8 cellular contexts compared by ENCODE assay signal in the genomic region with DNA sequence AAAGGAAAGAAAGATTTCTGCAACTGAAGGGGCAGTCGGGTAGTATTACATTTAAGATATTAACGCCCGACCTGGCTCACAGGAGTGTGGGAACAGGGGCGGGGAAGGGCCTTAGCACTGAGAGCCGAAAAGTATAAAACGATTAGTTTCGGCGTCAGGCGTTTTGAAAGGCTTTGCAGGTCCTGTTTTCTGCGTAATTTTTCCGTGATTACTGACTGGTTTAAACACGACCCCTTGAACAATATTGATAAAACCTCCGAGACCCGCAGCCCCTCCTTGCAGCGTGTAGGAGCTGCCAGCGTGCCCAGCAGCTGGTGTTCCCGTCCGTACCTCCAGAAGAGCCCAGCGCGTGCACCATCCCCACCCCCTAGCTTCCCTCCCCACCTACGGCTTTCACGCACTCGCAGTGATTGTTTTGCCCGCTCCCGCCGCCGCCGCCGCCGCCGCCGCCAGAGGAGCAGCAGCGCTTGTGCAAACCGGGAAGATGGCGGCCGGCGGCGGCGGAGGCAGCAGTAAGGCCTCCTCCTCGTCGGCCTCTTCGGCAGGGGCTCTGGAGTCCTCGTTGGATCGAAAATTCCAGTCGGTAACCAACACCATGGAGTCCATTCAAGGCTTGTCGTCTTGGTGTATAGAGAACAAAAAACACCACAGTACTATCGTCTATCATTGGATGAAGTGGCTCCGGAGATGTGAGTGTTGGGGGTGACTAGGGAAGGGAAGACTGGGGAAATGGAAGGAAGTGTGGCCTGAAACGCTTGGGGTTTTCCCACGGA. TPM values are rescaled to one million over a fixed set of nuclear protein-coding genes. Genes with fewer than 3 reads are reported as not detected.
A peak's percentile ranks its signal among the peaks of the same experiment; 100 is the strongest.
DNase-seq lines count a peak whose midpoint lies in the region; ATAC-seq and TF ChIP-seq lines count a peak whose summit lies in the region.

No MANE protein-coding gene starts in this region.

- H3K27ac Mint-ChIP-seq in stimulated activated naive CD8-positive, alpha-beta T cell treated with anti-CD3 and anti-CD28 coated beads, Interleukin-15, Interleukin-2, amounts not matched to agents 100 ng/mL and 50 ng/mL, for 24 hours, result peak overlapping the region; percentile 100

- H3K27me3 Mint-ChIP-seq in stimulated activated naive CD8-positive, alpha-beta T cell treated with anti-CD3 and anti-CD28 coated beads, Interleukin-15, Interleukin-2, amounts not matched to agents 100 ng/mL and 50 ng/mL, for 24 hours, result no peaks in the 10 kb centered on the region

- H4K20me1 ChIP-seq in BLaER1 treated with 17β-estradiol and CSF1 and Interleukin-3, amounts not matched to agents 10 nM and 100 nM, result peaks cover 0 to 38% (median 7%) of the 10 kb centered on the region in 11 experiments; a peak in 12 of 22 replicates
- H4K20me1 ChIP-seq in Loucy (ENCODE audit: insufficient read depth, low read length, poor library complexity, severe bottlenecking) (peaks cover 28% of the 10 kb centered on the region), neural cell (ENCODE audit: insufficient read depth) (no peaks in the 10 kb centered on the region)

- POLR2A ChIA-PET in RWPE1 (lab: Yijun Ruan, JAX; ENCODE audit: low non-redundant PET), result interaction anchor here (0.6 kb wide), 1 partner anchor 214 kb away, joined by 5 read pairs; no protein-coding TSS in a partner anchor

- H3K27me3 ChIP-seq in BLaER1 treated with 17β-estradiol and CSF1 and Interleukin-3, amounts not matched to agents 10 nM and 100 nM, result no peaks in the 10 kb centered on the region
- H3K27me3 ChIP-seq in Loucy (ENCODE audit: insufficient read depth, low read length, poor library complexity, severe bottlenecking) (no peaks in the 10 kb centered on the region), neural cell (ENCODE audit: insufficient read depth, low read depth, low read length) (no peaks in the 10 kb centered on the region)

- H3K4me2 ChIP-seq in BLaER1 treated with 17β-estradiol and CSF1 and Interleukin-3, amounts not matched to agents 10 nM and 100 nM, result peak overlapping the region; percentile 85 to 98 (median 90)
- H3K4me2 ChIP-seq in Loucy (ENCODE audit: low read depth, low read length, poor library complexity, severe bottlenecking), result peak overlapping the region; percentile 81
- peak overlapping the region; percentile 90 for H3K4me2 ChIP-seq in neural cell (ENCODE audit: low read length)

- TF ChIP-seq CTCF in Loucy (conservative IDR thresholded peaks at IDR 0.05; ENCODE audit: low read length) (no peak), RWPE1 (conservative IDR thresholded peaks at IDR 0.05; ENCODE audit: low read depth) (no peak), neural cell (IDR thresholded peaks at IDR 0.05; ENCODE audit: poor library complexity, severe bottlenecking) (no peak)

- peaks cover 14 to 36% (median 24%) of the 10 kb centered on the region in 10 experiments; a peak in 19 of 20 replicates for H3K4me1 ChIP-seq in BLaER1 treated with 17β-estradiol and CSF1 and Interleukin-3, amounts not matched to agents 10 nM and 100 nM
- peaks cover 20% of the 10 kb centered on the region for H3K4me1 ChIP-seq in Loucy (ENCODE audit: insufficient read depth, low read length, poor library complexity, severe bottlenecking)

- H3K9me3 Mint-ChIP-seq in stimulated activated naive CD8-positive, alpha-beta T cell treated with anti-CD3 and anti-CD28 coated beads, Interleukin-15, Interleukin-2, amounts not matched to agents 100 ng/mL and 50 ng/mL, for 24 hours, result no peaks in the 10 kb centered on the region

- CTCF ChIA-PET in RWPE1 (lab: Yijun Ruan, JAX), result interaction anchor here (0.5 to 0.7 kb wide), 3 partner anchors 68 to 1819 kb away, joined by 3 to 9 read pairs (median 4); no protein-coding TSS in a partner anchor

- peak; percentile 24 for ATAC-seq in GM21515 (IDR thresholded peaks at IDR 0.05; ENCODE audit: unreplicated experiment)

- TF ChIP-seq RAD21 in neural cell (conservative IDR thresholded peaks at IDR 0.05), result no peak

- H3K79me2 ChIP-seq in Loucy (ENCODE audit: insufficient read depth, low read length) (peaks cover 52% of the 10 kb centered on the region), neural cell (replicated peaks; ENCODE audit: insufficient read depth, low read length) (peaks cover 46% of the 10 kb centered on the region)

- H3K9me3 ChIP-seq in BLaER1 treated with 17β-estradiol and CSF1 and Interleukin-3, amounts not matched to agents 10 nM and 100 nM (replicated peaks in 1 of 11), result no peaks in the 10 kb centered on the region
- H3K9me3 ChIP-seq in Loucy (ENCODE audit: insufficient read depth, low read depth, low read length) (no peaks in the 10 kb centered on the region), neural cell (ENCODE audit: low read length) (no peaks in the 10 kb centered on the region)

- H3K4me1 Mint-ChIP-seq in stimulated activated naive CD8-positive, alpha-beta T cell treated with anti-CD3 and anti-CD28 coated beads, Interleukin-15, Interleukin-2, amounts not matched to agents 100 ng/mL and 50 ng/mL, for 24 hours (ENCODE audit: low read depth), result peaks cover 47% of the 10 kb centered on the region

- H3K36me3 Mint-ChIP-seq in stimulated activated naive CD8-positive, alpha-beta T cell treated with anti-CD3 and anti-CD28 coated beads, Interleukin-15, Interleukin-2, amounts not matched to agents 100 ng/mL and 50 ng/mL, for 24 hours (ENCODE audit: low read depth), result peaks cover 14% of the 10 kb centered on the region

- peak overlapping the region; percentile 78 for H2AFZ ChIP-seq in Loucy (ENCODE audit: low read length)
- H2AFZ ChIP-seq in neural cell (ENCODE audit: low read depth, low read length), result peak overlapping the region; percentile 83

- peak overlapping the region; percentile 100 for H3K4me3 Mint-ChIP-seq in stimulated activated naive CD8-positive, alpha-beta T cell treated with anti-CD3 and anti-CD28 coated beads, Interleukin-15, Interleukin-2, amounts not matched to agents 100 ng/mL and 50 ng/mL, for 24 hours

- peak overlapping the region; percentile 87 to 98 (median 95) for H3K9ac ChIP-seq in BLaER1 treated with 17β-estradiol and CSF1 and Interleukin-3, amounts not matched to agents 10 nM and 100 nM
- H3K9ac ChIP-seq in Loucy (ENCODE audit: low read depth, low read length, poor library complexity, severe bottlenecking) (peak overlapping the region; percentile 91), neural cell (ENCODE audit: low read length) (peak overlapping the region; percentile 97)

- TF ChIP-seq EP300 in neural cell (conservative IDR thresholded peaks at IDR 0.05; ENCODE audit: poor library complexity, severe bottlenecking), result no peak

- no peaks in the 10 kb centered on the region for H3F3A ChIP-seq in Loucy (ENCODE audit: low read depth)
- peaks cover 4% of the 10 kb centered on the region for H3F3A ChIP-seq in neural cell (ENCODE audit: insufficient read depth, low read length, poor library complexity, severe bottlenecking)

- H3K9me2 ChIP-seq in Loucy (replicated peaks; ENCODE audit: low read depth, low read length) (no peaks in the 10 kb centered on the region), neural cell (ENCODE audit: insufficient read depth, low read length) (no peaks in the 10 kb centered on the region)

- peaks cover 0 to 13% (median 4%) of the 10 kb centered on the region in 11 experiments; a peak in 9 of 22 replicates for H3K36me3 ChIP-seq in BLaER1 treated with 17β-estradiol and CSF1 and Interleukin-3, amounts not matched to agents 10 nM and 100 nM
- H3K36me3 ChIP-seq in Loucy (ENCODE audit: insufficient read depth, low read length) (no peaks in the 10 kb centered on the region), neural cell (ENCODE audit: insufficient read depth, low read length) (no peaks in the 10 kb centered on the region)

- peak; percentile 63 for DNase-seq in RWPE1 (ENCODE audit: low spot score)
- DNase-seq in activated effector memory CD4-positive, alpha-beta T cell treated with Interleukin-2 at 50 U/mL for 16 hours, result peak; percentile 75
- DNase-seq in fibroblast of the conjunctiva (ENCODE audit: low read depth), result peak; percentile 49

- H3K27ac ChIP-seq in BLaER1 treated with 17β-estradiol and CSF1 and Interleukin-3, amounts not matched to agents 10 nM and 100 nM, result peak overlapping the region; percentile 85 to 98 (median 96)
- H3K27ac ChIP-seq in RWPE1, result peak overlapping the region; percentile 99
- peak overlapping the region; percentile 100 for H3K27ac ChIP-seq in neural cell (ENCODE audit: low read length)

- peak overlapping the region; percentile 73 to 94 (median 84) for H3K4me3 ChIP-seq in BLaER1 treated with 17β-estradiol and CSF1 and Interleukin-3, amounts not matched to agents 10 nM and 100 nM
- H3K4me3 ChIP-seq in Loucy (ENCODE audit: low read length, poor library complexity, severe bottlenecking) (peak overlapping the region; percentile 86), neural cell (ENCODE audit: low read length) (peak overlapping the region; percentile 91)

TF ChIP-seq in neural cell, 6 proteins besides CTCF, POLR2A, EP300 and RAD21 (continues in another document):
- TF ChIP-seq EZH2 (IDR thresholded peaks at IDR 0.05; ENCODE audit: borderline replicate concordance, insufficient read depth, low read length, poor library complexity, severe bottlenecking) (no peak), MXI1 (conservative IDR thresholded peaks at IDR 0.05; ENCODE audit: poor library complexity, severe bottlenecking) (peak; percentile 78), POLR2AphosphoS5 (IDR thresholded peaks at IDR 0.05) (peak; percentile 83), SMC3 (conservative IDR thresholded peaks at IDR 0.05; ENCODE audit: poor library complexity) (no peak), TAF1 (IDR thresholded peaks at IDR 0.05; ENCODE audit: low read depth) (peak; percentile 84)

RNA-seq across cellular contexts. Expression of a gene that starts 0.5 kb away (rescaled TPM):
- polyA plus RNA-seq in neural cell, result 7.2 and 8.6 TPM in 2 replicates
- 27.5 and 40.6 TPM in 2 replicates for polyA minus RNA-seq in neural cell

RNA-seq across cellular contexts. Expression of a gene that starts 43.1 kb away (rescaled TPM):
- 86.1 and 92.1 TPM in 2 replicates for polyA plus RNA-seq in neural cell
- polyA minus RNA-seq in neural cell, result 62.8 and 64.6 TPM in 2 replicates

Comparison
In these comparisons a context has a peak if more than half of its experiments do, and no peak if none do; other contexts are left out.
1. Peak in every context shown above with its lines: DNase-seq, ATAC-seq, H3K4me3 ChIP-seq and H3K27ac ChIP-seq.